ENCODE assay signal across 19 cellular contexts in genomic region chr11:81570669-81571068, GRCh38.
"Had no signal": no experiment of that assay in that cellular context is flagged by ENCODE, and none has a peak within 500 bp of the region (broad histone marks: within the 10 kb centered on the region; RNA-seq: fewer than 3 reads in every experiment).

No MANE protein-coding gene starts in this region.

- DNase-seq: cortex of kidney; effector memory CD8-positive, alpha-beta T cell; hypothalamus; left ventricle myocardium superior; lower lobe of right lung; right cardiac atrium; sigmoid colon; stimulated activated CD4-positive, alpha-beta T cell treated with anti-CD3 and anti-CD28 coated beads, Interleukin-2, amount 100 ng/mL, for 24 hours; stimulated activated CD4-positive, alpha-beta T cell treated with anti-CD3 and anti-CD28 coated beads, Interleukin-4, amount 100 ng/mL, for 4 hours; stimulated activated naive CD8-positive, alpha-beta T cell treated with anti-CD3 and anti-CD28 coated beads, Interleukin-15, Interleukin-2, amounts not matched to agents 100 U/mL and 50 U/mL, for 24 hours; substantia nigra; testis; tibial artery had no signal

- H3K9ac ChIP-seq: parathyroid adenoma had no signal

- H3K4me3 ChIP-seq: lower lobe of right lung, sigmoid colon, testis, tibial artery had no signal

- H3K9me3 Mint-ChIP-seq: neural crest cell; stimulated activated memory B cell treated with anti-CD40 and anti-IgM and Interleukin-4, amounts not matched to agents 10 μg/mL and 1 μg/mL and 100 μg/mL, for 72 hours; type B pancreatic cell had no signal

- H3K4me3 Mint-ChIP-seq: effector memory CD8-positive, alpha-beta T cell; natural killer cell treated with Interleukin-12 subunit alpha and Interleukin-12 subunit beta and Interleukin-15 and Interleukin-18, amount 100 ng/mL, for 72 hours; neural crest cell; stimulated activated memory B cell treated with anti-CD40 and anti-IgM and Interleukin-4, amounts not matched to agents 10 μg/mL and 1 μg/mL and 100 μg/mL, for 72 hours; type B pancreatic cell had no signal

- H3K36me3 ChIP-seq: lower lobe of right lung, sigmoid colon, tibial artery had no signal

- H3K9me3 ChIP-seq: lower lobe of right lung, sigmoid colon, testis, tibial artery had no signal

- H3K4me1 Mint-ChIP-seq: stimulated activated memory B cell treated with anti-CD40 and anti-IgM and Interleukin-4, amounts not matched to agents 10 μg/mL and 1 μg/mL and 100 μg/mL, for 72 hours had no signal

- H3K27me3 Mint-ChIP-seq: effector memory CD8-positive, alpha-beta T cell; natural killer cell treated with Interleukin-12 subunit alpha and Interleukin-12 subunit beta and Interleukin-15 and Interleukin-18, amount 100 ng/mL, for 72 hours; progenitor cell of endocrine pancreas; stimulated activated memory B cell treated with anti-CD40 and anti-IgM and Interleukin-4, amounts not matched to agents 10 μg/mL and 1 μg/mL and 100 μg/mL, for 72 hours had no signal

- H3K27me3 ChIP-seq: sigmoid colon, testis, tibial artery had no signal

- H3K27ac Mint-ChIP-seq: effector memory CD8-positive, alpha-beta T cell; natural killer cell treated with Interleukin-12 subunit alpha and Interleukin-12 subunit beta and Interleukin-15 and Interleukin-18, amount 100 ng/mL, for 72 hours; progenitor cell of endocrine pancreas; stimulated activated memory B cell treated with anti-CD40 and anti-IgM and Interleukin-4, amounts not matched to agents 10 μg/mL and 1 μg/mL and 100 μg/mL, for 72 hours; type B pancreatic cell had no signal

- H3K79me2 ChIP-seq: parathyroid adenoma had no signal

- H2AFZ ChIP-seq: parathyroid adenoma had no signal

- H3K27ac ChIP-seq: lower lobe of right lung, parathyroid adenoma, sigmoid colon, testis, tibial artery had no signal

- H3K4me1 ChIP-seq: lower lobe of right lung, parathyroid adenoma, sigmoid colon, testis, tibial artery had no signal

- ATAC-seq: effector memory CD8-positive, alpha-beta T cell; left ventricle myocardium superior; lower lobe of right lung; natural killer cell treated with Interleukin-12 subunit alpha and Interleukin-12 subunit beta and Interleukin-15 and Interleukin-18, amount 100 ng/mL, for 72 hours; right cardiac atrium; stimulated activated memory B cell treated with anti-CD40 and anti-IgM and Interleukin-4, amounts not matched to agents 10 μg/mL and 1 μg/mL and 100 μg/mL, for 72 hours; stimulated activated naive CD8-positive, alpha-beta T cell treated with anti-CD3 and anti-CD28 coated beads, Interleukin-15, Interleukin-2, amounts not matched to agents 100 U/mL and 50 U/mL, for 24 hours had no signal

- H3K36me3 Mint-ChIP-seq: natural killer cell treated with Interleukin-12 subunit alpha and Interleukin-12 subunit beta and Interleukin-15 and Interleukin-18, amount 100 ng/mL, for 72 hours; stimulated activated memory B cell treated with anti-CD40 and anti-IgM and Interleukin-4, amounts not matched to agents 10 μg/mL and 1 μg/mL and 100 μg/mL, for 72 hours; type B pancreatic cell had no signal
